In the genomic region with DNA sequence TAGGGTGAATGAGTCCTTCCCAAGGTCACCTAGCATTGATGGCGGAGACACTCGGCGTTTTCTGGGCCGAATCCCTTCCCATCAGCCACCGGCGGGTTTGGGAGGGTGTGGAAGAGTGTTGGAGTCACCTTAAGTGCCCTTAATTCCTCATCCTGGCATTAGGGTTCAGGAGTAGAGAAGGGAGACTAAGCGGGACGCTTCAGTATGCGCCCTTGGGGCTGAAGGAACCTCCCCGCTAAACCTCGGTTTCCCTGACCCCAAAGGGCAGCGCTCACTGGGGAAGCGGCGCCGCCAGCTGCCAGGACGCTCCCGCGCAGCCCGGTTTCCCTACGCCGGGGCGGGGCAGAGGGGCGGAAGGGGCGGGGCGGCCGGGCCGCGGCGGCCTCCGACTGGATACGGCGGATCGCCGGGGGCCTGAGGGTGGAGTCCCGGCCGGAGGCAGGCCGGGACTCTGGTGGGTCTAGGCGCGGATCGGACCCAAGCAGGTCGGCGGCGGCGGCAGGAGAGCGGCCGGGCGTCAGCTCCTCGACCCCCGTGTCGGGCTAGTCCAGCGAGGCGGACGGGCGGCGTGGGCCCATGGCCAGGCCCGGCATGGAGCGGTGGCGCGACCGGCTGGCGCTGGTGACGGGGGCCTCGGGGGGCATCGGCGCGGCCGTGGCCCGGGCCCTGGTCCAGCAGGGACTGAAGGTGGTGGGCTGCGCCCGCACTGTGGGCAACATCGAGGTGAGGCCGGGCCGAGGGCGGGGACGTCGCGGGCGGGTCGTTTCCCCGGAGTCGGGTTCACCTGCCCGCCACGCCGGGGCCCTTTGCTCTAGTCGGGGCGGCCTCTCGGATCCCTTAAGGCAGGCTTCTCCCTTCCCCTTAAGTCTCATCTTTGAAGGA, we compare ENCODE assay signal across 1 cellular context.
TF ChIP-seq lines count a peak whose summit lies in the region.

A gene with protein sequence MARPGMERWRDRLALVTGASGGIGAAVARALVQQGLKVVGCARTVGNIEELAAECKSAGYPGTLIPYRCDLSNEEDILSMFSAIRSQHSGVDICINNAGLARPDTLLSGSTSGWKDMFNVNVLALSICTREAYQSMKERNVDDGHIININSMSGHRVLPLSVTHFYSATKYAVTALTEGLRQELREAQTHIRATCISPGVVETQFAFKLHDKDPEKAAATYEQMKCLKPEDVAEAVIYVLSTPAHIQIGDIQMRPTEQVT (plus strand): TSS at position 446 of the 882 bp plus-strand sequence. CDS start 131 bp downstream, at position 577.

TF ChIP-seq in HepG2, 621 proteins besides CTCF, POLR2A, EP300 and RAD21 (continued from another document and continues in another):
- TF ChIP-seq, protein P1, sequence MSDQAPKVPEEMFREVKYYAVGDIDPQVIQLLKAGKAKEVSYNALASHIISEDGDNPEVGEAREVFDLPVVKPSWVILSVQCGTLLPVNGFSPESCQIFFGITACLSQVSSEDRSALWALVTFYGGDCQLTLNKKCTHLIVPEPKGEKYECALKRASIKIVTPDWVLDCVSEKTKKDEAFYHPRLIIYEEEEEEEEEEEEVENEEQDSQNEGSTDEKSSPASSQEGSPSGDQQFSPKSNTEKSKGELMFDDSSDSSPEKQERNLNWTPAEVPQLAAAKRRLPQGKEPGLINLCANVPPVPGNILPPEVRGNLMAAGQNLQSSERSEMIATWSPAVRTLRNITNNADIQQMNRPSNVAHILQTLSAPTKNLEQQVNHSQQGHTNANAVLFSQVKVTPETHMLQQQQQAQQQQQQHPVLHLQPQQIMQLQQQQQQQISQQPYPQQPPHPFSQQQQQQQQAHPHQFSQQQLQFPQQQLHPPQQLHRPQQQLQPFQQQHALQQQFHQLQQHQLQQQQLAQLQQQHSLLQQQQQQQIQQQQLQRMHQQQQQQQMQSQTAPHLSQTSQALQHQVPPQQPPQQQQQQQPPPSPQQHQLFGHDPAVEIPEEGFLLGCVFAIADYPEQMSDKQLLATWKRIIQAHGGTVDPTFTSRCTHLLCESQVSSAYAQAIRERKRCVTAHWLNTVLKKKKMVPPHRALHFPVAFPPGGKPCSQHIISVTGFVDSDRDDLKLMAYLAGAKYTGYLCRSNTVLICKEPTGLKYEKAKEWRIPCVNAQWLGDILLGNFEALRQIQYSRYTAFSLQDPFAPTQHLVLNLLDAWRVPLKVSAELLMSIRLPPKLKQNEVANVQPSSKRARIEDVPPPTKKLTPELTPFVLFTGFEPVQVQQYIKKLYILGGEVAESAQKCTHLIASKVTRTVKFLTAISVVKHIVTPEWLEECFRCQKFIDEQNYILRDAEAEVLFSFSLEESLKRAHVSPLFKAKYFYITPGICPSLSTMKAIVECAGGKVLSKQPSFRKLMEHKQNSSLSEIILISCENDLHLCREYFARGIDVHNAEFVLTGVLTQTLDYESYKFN (CRISPR knock-in tag; conservative IDR thresholded peaks at IDR 0.05) = no peak
- no peak for TF ChIP-seq NFATC3 (CRISPR knock-in tag; IDR thresholded peaks at IDR 0.05)
- TF ChIP-seq ZNF260 (CRISPR knock-in tag; IDR thresholded peaks at IDR 0.05; ENCODE audit: borderline replicate concordance, low read depth) = no peak
- TF ChIP-seq, protein P2, sequence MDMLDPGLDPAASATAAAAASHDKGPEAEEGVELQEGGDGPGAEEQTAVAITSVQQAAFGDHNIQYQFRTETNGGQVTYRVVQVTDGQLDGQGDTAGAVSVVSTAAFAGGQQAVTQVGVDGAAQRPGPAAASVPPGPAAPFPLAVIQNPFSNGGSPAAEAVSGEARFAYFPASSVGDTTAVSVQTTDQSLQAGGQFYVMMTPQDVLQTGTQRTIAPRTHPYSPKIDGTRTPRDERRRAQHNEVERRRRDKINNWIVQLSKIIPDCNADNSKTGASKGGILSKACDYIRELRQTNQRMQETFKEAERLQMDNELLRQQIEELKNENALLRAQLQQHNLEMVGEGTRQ (IDR thresholded peaks at IDR 0.05; ENCODE audit: low read depth, low read length) = no peak
- TF ChIP-seq, protein P2 (CRISPR knock-in tag; IDR thresholded peaks at IDR 0.05; ENCODE audit: borderline replicate concordance) = no peak
- TF ChIP-seq, protein P3, sequence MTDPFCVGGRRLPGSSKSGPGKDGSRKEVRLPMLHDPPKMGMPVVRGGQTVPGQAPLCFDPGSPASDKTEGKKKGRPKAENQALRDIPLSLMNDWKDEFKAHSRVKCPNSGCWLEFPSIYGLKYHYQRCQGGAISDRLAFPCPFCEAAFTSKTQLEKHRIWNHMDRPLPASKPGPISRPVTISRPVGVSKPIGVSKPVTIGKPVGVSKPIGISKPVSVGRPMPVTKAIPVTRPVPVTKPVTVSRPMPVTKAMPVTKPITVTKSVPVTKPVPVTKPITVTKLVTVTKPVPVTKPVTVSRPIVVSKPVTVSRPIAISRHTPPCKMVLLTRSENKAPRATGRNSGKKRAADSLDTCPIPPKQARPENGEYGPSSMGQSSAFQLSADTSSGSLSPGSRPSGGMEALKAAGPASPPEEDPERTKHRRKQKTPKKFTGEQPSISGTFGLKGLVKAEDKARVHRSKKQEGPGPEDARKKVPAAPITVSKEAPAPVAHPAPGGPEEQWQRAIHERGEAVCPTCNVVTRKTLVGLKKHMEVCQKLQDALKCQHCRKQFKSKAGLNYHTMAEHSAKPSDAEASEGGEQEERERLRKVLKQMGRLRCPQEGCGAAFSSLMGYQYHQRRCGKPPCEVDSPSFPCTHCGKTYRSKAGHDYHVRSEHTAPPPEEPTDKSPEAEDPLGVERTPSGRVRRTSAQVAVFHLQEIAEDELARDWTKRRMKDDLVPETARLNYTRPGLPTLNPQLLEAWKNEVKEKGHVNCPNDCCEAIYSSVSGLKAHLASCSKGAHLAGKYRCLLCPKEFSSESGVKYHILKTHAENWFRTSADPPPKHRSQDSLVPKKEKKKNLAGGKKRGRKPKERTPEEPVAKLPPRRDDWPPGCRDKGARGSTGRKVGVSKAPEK (CRISPR knock-in tag; IDR thresholded peaks at IDR 0.05; ENCODE audit: borderline replicate concordance) = no peak
- no peak for TF ChIP-seq PHB2 (IDR thresholded peaks at IDR 0.05; ENCODE audit: partially characterized antibody)
- TF ChIP-seq, protein P4, sequence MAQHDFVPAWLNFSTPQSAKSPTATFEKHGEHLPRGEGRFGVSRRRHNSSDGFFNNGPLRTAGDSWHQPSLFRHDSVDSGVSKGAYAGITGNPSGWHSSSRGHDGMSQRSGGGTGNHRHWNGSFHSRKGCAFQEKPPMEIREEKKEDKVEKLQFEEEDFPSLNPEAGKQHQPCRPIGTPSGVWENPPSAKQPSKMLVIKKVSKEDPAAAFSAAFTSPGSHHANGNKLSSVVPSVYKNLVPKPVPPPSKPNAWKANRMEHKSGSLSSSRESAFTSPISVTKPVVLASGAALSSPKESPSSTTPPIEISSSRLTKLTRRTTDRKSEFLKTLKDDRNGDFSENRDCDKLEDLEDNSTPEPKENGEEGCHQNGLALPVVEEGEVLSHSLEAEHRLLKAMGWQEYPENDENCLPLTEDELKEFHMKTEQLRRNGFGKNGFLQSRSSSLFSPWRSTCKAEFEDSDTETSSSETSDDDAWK (CRISPR knock-in tag; IDR thresholded peaks at IDR 0.05) = no peak
- no peak for TF ChIP-seq MTA3 (CRISPR knock-in tag; IDR thresholded peaks at IDR 0.05)
- TF ChIP-seq ZNF160 (CRISPR knock-in tag; IDR thresholded peaks at IDR 0.05) = no peak
- TF ChIP-seq, protein P5, sequence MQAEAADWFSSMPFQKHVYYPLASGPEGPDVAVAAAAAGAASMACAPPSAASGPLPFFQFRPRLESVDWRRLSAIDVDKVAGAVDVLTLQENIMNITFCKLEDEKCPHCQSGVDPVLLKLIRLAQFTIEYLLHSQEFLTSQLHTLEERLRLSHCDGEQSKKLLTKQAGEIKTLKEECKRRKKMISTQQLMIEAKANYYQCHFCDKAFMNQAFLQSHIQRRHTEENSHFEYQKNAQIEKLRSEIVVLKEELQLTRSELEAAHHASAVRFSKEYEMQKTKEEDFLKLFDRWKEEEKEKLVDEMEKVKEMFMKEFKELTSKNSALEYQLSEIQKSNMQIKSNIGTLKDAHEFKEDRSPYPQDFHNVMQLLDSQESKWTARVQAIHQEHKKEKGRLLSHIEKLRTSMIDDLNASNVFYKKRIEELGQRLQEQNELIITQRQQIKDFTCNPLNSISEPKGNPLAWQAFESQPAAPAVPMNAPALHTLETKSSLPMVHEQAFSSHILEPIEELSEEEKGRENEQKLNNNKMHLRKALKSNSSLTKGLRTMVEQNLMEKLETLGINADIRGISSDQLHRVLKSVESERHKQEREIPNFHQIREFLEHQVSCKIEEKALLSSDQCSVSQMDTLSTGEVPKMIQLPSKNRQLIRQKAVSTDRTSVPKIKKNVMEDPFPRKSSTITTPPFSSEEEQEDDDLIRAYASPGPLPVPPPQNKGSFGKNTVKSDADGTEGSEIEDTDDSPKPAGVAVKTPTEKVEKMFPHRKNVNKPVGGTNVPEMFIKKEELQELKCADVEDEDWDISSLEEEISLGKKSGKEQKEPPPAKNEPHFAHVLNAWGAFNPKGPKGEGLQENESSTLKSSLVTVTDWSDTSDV (CRISPR knock-in tag; IDR thresholded peaks at IDR 0.05) = no peak
- no peak for TF ChIP-seq XRCC5 (optimal IDR thresholded peaks at IDR 0.05; ENCODE audit: low read length)
- 0 out of 2 replicates have a peak, but pooled peaks have one; percentile 38 for TF ChIP-seq SIN3A (IDR thresholded peaks at IDR 0.05; ENCODE audit: borderline replicate concordance, low read depth, low read length)
- no peak for TF ChIP-seq ZNF367 (CRISPR knock-in tag; IDR thresholded peaks at IDR 0.05; ENCODE audit: borderline replicate concordance)
- TF ChIP-seq ZNF230 (CRISPR knock-in tag; IDR thresholded peaks at IDR 0.05) = no peak
- no peak for TF ChIP-seq RFX5 (IDR thresholded peaks at IDR 0.05; ENCODE audit: low read depth, low read length)
- TF ChIP-seq, protein P6, sequence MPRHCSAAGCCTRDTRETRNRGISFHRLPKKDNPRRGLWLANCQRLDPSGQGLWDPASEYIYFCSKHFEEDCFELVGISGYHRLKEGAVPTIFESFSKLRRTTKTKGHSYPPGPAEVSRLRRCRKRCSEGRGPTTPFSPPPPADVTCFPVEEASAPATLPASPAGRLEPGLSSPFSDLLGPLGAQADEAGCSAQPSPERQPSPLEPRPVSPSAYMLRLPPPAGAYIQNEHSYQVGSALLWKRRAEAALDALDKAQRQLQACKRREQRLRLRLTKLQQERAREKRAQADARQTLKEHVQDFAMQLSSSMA (CRISPR knock-in tag; IDR thresholded peaks at IDR 0.05) = peak; percentile 72; the same call in 1 of the 2 replicates
- TF ChIP-seq, protein P7, sequence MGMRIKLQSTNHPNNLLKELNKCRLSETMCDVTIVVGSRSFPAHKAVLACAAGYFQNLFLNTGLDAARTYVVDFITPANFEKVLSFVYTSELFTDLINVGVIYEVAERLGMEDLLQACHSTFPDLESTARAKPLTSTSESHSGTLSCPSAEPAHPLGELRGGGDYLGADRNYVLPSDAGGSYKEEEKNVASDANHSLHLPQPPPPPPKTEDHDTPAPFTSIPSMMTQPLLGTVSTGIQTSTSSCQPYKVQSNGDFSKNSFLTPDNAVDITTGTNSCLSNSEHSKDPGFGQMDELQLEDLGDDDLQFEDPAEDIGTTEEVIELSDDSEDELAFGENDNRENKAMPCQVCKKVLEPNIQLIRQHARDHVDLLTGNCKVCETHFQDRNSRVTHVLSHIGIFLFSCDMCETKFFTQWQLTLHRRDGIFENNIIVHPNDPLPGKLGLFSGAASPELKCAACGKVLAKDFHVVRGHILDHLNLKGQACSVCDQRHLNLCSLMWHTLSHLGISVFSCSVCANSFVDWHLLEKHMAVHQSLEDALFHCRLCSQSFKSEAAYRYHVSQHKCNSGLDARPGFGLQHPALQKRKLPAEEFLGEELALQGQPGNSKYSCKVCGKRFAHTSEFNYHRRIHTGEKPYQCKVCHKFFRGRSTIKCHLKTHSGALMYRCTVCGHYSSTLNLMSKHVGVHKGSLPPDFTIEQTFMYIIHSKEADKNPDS (CRISPR knock-in tag; IDR thresholded peaks at IDR 0.05) = no peak
- TF ChIP-seq SMC3 (IDR thresholded peaks at IDR 0.05; ENCODE audit: low read length) = no peak
- TF ChIP-seq, protein P8, sequence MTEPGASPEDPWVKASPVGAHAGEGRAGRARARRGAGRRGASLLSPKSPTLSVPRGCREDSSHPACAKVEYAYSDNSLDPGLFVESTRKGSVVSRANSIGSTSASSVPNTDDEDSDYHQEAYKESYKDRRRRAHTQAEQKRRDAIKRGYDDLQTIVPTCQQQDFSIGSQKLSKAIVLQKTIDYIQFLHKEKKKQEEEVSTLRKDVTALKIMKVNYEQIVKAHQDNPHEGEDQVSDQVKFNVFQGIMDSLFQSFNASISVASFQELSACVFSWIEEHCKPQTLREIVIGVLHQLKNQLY (CRISPR knock-in tag; IDR thresholded peaks at IDR 0.05) = no peak
- no peak for TF ChIP-seq SNAI1 (CRISPR knock-in tag; IDR thresholded peaks at IDR 0.05; ENCODE audit: borderline replicate concordance)
- TF ChIP-seq, protein P9, sequence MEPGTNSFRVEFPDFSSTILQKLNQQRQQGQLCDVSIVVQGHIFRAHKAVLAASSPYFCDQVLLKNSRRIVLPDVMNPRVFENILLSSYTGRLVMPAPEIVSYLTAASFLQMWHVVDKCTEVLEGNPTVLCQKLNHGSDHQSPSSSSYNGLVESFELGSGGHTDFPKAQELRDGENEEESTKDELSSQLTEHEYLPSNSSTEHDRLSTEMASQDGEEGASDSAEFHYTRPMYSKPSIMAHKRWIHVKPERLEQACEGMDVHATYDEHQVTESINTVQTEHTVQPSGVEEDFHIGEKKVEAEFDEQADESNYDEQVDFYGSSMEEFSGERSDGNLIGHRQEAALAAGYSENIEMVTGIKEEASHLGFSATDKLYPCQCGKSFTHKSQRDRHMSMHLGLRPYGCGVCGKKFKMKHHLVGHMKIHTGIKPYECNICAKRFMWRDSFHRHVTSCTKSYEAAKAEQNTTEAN (CRISPR knock-in tag; conservative IDR thresholded peaks at IDR 0.05) = 0 out of 2 replicates have a peak, but pooled peaks have one; percentile 62
- TF ChIP-seq NR2F2 (IDR thresholded peaks at IDR 0.05; ENCODE audit: borderline replicate concordance, low read depth) = no peak
- no peak for TF ChIP-seq ZNF224 (CRISPR knock-in tag; IDR thresholded peaks at IDR 0.05)
- no peak for TF ChIP-seq AHR (CRISPR knock-in tag; IDR thresholded peaks at IDR 0.05)
- peak; percentile 42; the same call in 1 of the 2 replicates for TF ChIP-seq ZNF546 (CRISPR knock-in tag; conservative IDR thresholded peaks at IDR 0.05)
